ENCODE assay signal across 20 cellular contexts in the genomic region with DNA sequence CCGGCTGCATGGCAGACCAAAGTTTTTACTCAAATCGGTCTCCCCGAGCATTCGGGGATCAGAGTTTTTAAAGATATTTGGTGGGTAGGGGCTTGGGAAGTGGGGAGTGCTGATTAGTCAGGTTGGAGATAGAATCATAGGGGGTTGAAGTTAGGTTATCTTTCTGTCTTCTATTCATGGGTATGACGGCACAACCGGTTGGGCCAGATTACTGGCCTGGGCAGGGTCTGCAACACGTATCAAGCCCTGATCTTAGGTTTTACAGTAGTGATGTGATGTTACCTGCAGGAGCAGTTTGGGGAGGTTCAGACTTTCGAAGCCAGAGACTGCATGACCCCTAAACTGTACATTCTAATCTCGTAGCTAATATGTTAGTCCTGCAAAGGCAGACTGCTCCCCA. TPM values are rescaled to one million over a fixed set of nuclear protein-coding genes. Genes with fewer than 3 reads are reported as not detected.
"Had no signal": no experiment of that assay in that cellular context is flagged by ENCODE, and none has a peak within 500 bp of the region (broad histone marks: within the 10 kb centered on the region; RNA-seq: fewer than 3 reads in every experiment).

No MANE protein-coding gene starts in this region.

RNA-seq across cellular contexts. Expression of gene POTEM, which starts 30.4 kb away (rescaled TPM):
- total RNA-seq: activated naive CD4-positive, alpha-beta T cell treated with anti-CD3 and anti-CD28 coated beads for 36 hours; activated naive CD4-positive, alpha-beta T cell treated with anti-CD3 and anti-CD28 coated beads, Interleukin-2, amount 50 U/mL, for 72 hours; activated naive CD8-positive, alpha-beta T cell treated with anti-CD3 and anti-CD28 coated beads for 36 hours; activated naive CD8-positive, alpha-beta T cell treated with anti-CD3 and anti-CD28 coated beads, Interleukin-2, amount 10 ng/mL, durations not matched to agents 7 days and 5 days; activated T-cell treated with anti-CD3 and anti-CD28 coated beads, Interleukin-2, amount 50 U/mL, for 4 hours; activated T-cell treated with anti-CD3 and anti-CD28 coated beads, Interleukin-2, amount 50 U/mL, for 72 hours; activated T-helper 1 cell treated with anti-CD3 and anti-CD28 coated beads, Interleukin-12 subunit alpha, Interleukin-12 subunit beta, Interleukin-2, Interleukin-4 antibody, amounts not matched to agents 30 ng/mL and 10 ng/mL and 1 ng/mL, durations not matched to agents 14 hours and 24 hours and 36 hours; activated T-helper 17 cell treated with anti-CD3 and anti-CD28 coated beads, Interleukin-2, amount 50 U/mL, for 72 hours; activated T-helper 2 cell treated with anti-CD3 and anti-CD28 coated beads, Interferon-gamma antibody, Interleukin-2, Interleukin-4, amounts not matched to agents 10 μg/mL and 5 μg/mL and 100 μg/mL, durations not matched to agents 14 hours and 24 hours and 36 hours; adrenal gland; aorta; ascending aorta; astrocyte; body of pancreas; breast epithelium; bronchial epithelial cell; cardiac muscle cell; cardiac septum; cerebellum; chondrocyte had no signal
